In the genomic region with DNA sequence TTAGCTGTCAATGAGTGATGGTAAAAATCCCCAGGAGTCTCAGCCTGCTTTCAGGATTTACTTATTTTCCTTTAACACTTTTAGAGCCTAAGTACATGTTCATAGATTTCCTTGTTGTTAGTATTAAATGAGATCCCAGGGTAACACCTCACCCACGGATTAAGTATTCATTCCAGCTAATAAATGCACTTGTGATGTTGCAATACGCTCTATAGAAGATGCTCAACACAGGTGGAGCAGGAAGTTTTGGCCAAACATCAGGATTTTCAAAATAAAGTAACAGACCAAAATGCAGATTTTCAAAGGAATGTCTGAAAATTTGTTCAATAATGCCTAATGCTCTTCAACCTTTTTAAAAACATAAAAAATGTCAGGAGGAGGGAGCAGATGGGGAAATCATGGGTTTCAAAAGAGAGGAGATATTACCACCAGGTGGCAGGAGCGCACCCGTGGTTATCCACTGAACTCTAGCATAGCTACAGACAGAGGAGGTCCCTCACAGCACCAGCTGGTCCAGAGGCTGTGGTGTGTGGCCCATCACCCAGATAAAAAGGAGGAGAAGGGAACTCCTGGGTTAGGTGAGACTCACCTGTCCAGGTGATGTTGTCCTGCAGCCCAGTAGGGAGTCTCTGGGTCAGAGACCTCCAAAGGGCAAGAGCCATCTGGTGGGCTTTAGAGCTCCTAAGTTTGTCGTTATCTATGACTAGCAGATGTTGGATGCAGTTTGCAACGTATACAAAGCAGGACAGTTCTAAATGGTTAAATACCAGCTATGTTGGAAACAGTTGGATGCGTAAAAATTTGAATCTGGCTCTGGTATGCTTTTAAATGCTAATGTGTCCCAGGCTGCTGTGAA, we compare ENCODE assay signal across 8 cellular contexts.
DNase-seq lines count a peak whose midpoint lies in the region; ATAC-seq, FAIRE-seq and TF ChIP-seq lines count a peak whose summit lies in the region.

No MANE protein-coding gene starts in this region.

- DNase-seq in SIG-M5 treated with dmso at 0.1 percent for 504 hours (lab: John Stamatoyannopoulos, UW; ENCODE audit: unreplicated experiment) (peak; percentile 33), SIG-M5 (lab: John Stamatoyannopoulos, UW) (no peak), NCI-H1694 treated with DMSO at 0.1 percent for 48 hours (lab: John Stamatoyannopoulos, UW) (peak; percentile 0), H1 (ENCODE audit: low read depth in 1 of 2, low spot score in 2 of 2) (peak in 1 of 2 experiments; percentile 64), middle frontal gyrus (ENCODE audit: extremely low spot score, low spot score) (peak; percentile 16), superior temporal gyrus (ENCODE audit: extremely low spot score) (peak; percentile 84)
- DNase-seq in activated CD4-positive, alpha-beta T cell treated with anti-CD3 and anti-CD28 coated beads, Interleukin-2, amount 50 U/mL, for 1 hour: peak; percentile 36

- no peak for TF ChIP-seq POLR2A in H1 (IDR thresholded peaks at IDR 0.05; ENCODE audit: control extremely low read depth in 1 of 2, low read depth in 2 of 2, low read length in 2 of 2)

- H3K18ac ChIP-seq in H1 (ENCODE audit: extremely low read depth, low read length): no peak overlapping the region

- peak; percentile 69 for FAIRE-seq in H1 (lab: Jason Lieb, UNC)

- H3K4ac ChIP-seq in H1 (replicated peaks; ENCODE audit: insufficient read length, low read depth, low read length): no peak overlapping the region

- H3K23me2 ChIP-seq in H1 (ENCODE audit: low read depth, low read length): no peaks in the 10 kb centered on the region

- no peak overlapping the region for H3K9ac ChIP-seq in H1 (replicated peaks in 1 of 4; ENCODE audit: extremely low read depth in 1 of 4, low read depth in 3 of 4, low read length in 3 of 4)

- H4K91ac ChIP-seq in H1 (replicated peaks; ENCODE audit: insufficient read length, low read length): no peak overlapping the region

- peak overlapping the region; percentile 36; the same call in 1 of the 2 replicates for H4K8ac ChIP-seq in H1 (ENCODE audit: extremely low read depth, insufficient read depth, low read length)

- no peak for TF ChIP-seq EP300 in H1 (IDR thresholded peaks at IDR 0.05; ENCODE audit: borderline replicate concordance in 1 of 2, low read depth in 2 of 2, low read length in 2 of 2)

- peaks cover 0 to 3% (median 0%) of the 10 kb centered on the region in 4 experiments; a peak in 4 of 7 replicates for H3K4me1 ChIP-seq in H1 (replicated peaks in 1 of 4; ENCODE audit: control insufficient read depth in 3 of 4, insufficient read depth in 4 of 4, low read length in 3 of 4)

- H3K4me3 ChIP-seq in H1 (ENCODE audit: extremely low read depth in 1 of 4, insufficient read depth in 2 of 4, low read depth in 3 of 4, low read length in 4 of 4): no peak overlapping the region

- no peak overlapping the region for H3K4me2 ChIP-seq in H1 (ENCODE audit: insufficient read depth in 1 of 2, low read depth in 2 of 2, low read length in 2 of 2)

- no peak overlapping the region for H2BK12ac ChIP-seq in H1 (ENCODE audit: low read depth, low read length)

- H3K14ac ChIP-seq in H1 (ENCODE audit: insufficient read length): no peak overlapping the region

- no peak overlapping the region for H2AK5ac ChIP-seq in H1 (ENCODE audit: low read depth, low read length)

- no peak overlapping the region for H3K27ac ChIP-seq in H1 (ENCODE audit: low read depth, low read length)

- H3K9me3 ChIP-seq in H1 (ENCODE audit: insufficient read depth in 2 of 2, low read depth in 1 of 2, low read length in 1 of 2): no peaks in the 10 kb centered on the region

- no peak overlapping the region for H2BK20ac ChIP-seq in H1 (ENCODE audit: low read length)

- H2AFZ ChIP-seq in H1 (ENCODE audit: low read length): no peak overlapping the region; the same call in 1 of the 2 replicates

- no peaks in the 10 kb centered on the region for H3K36me3 ChIP-seq in H1 (ENCODE audit: control insufficient read depth in 2 of 4, insufficient read depth in 4 of 4, low read length in 3 of 4)

- 63% methylated on average over 7 of the region's 7 CpGs; no CpG with 5 or more reads in 1 of the 2 experiments for WGBS in H1 (ENCODE audit: extremely low coverage in 1 of 2, insufficient coverage in 1 of 2, insufficient read length in 1 of 2, insufficient replicate concordance in 2 of 2, low coverage in 1 of 2, low lambda C conversion rate in 2 of 2, missing lambda C conversion rate in 1 of 2), 2 experiments

- H3K23ac ChIP-seq in H1 (ENCODE audit: insufficient read length): no peak overlapping the region

- no peaks in the 10 kb centered on the region for H3K79me1 ChIP-seq in H1 (ENCODE audit: low read depth, low read length)

- H3K27me3 ChIP-seq in H1 (replicated peaks in 1 of 4; ENCODE audit: control insufficient read depth in 3 of 4, extremely low read depth in 1 of 4, insufficient read depth in 3 of 4, low read length in 3 of 4): no peaks in the 10 kb centered on the region

- no peak overlapping the region for H2BK5ac ChIP-seq in H1 (ENCODE audit: low read depth, low read length)

- POLR2A ChIA-PET in H1 (lab: Charles Lee; ENCODE audit: partially characterized antibody): no interaction called here

- peak; percentile 86 for TF ChIP-seq RAD21 in H1 (IDR thresholded peaks at IDR 0.05 in 1 of 2, conservative IDR thresholded peaks at IDR 0.05 in 1 of 2; ENCODE audit: low read depth in 2 of 2, low read length in 2 of 2)

- CTCF ChIA-PET in H1 (lab: Charles Lee; ENCODE audit: partially characterized antibody): interaction anchor here (0.6 to 3.6 kb wide), 61 partner anchors 8 to 848 kb away, joined by 3 to 43 read pairs (median 4); no protein-coding TSS in a partner anchor

- ATAC-seq in HG02610 (IDR thresholded peaks at IDR 0.05; ENCODE audit: unreplicated experiment): peak; percentile 86

- H3K79me2 ChIP-seq in H1 (ENCODE audit: control insufficient read depth in 1 of 2, insufficient read depth in 2 of 2, low read length in 2 of 2): no peaks in the 10 kb centered on the region

- no peak overlapping the region for H3K56ac ChIP-seq in H1 (replicated peaks; ENCODE audit: insufficient read length, low read depth, low read length)

- H4K20me1 ChIP-seq in H1 (replicated peaks in 1 of 2; ENCODE audit: control insufficient read depth in 1 of 2, insufficient read depth in 2 of 2, low read length in 2 of 2): no peaks in the 10 kb centered on the region

- H4K5ac ChIP-seq in H1 (ENCODE audit: insufficient read length, low read depth, low read length): no peak overlapping the region

- peak; percentile 44 to 75 (median 65) for TF ChIP-seq CTCF in H1 (IDR thresholded peaks at IDR 0.05; ENCODE audit: control extremely low read depth in 1 of 3, insufficient read depth in 1 of 3, low read depth in 1 of 3, low read length in 3 of 3)

- H2BK120ac ChIP-seq in H1 (replicated peaks; ENCODE audit: low read depth, low read length): no peak overlapping the region

- H2BK15ac ChIP-seq in H1 (ENCODE audit: low read length): no peak overlapping the region

TF ChIP-seq in H1, 55 proteins besides CTCF, POLR2A, EP300 and RAD21:
- no peak for TF ChIP-seq NRF1 (IDR thresholded peaks at IDR 0.05; ENCODE audit: low read depth, low read length)
- TF ChIP-seq EZH2 (IDR thresholded peaks at IDR 0.05; ENCODE audit: low read depth, low read length, severe bottlenecking): no peak
- no peak for TF ChIP-seq HDAC6 (IDR thresholded peaks at IDR 0.05; ENCODE audit: low read depth, low read length)
